Comparison of ENCODE assay signal across 23 cellular contexts in genomic region chr2:24840164-24840869, GRCh38. TPM values are rescaled to one million over a fixed set of nuclear protein-coding genes. Genes with fewer than 3 reads are reported as not detected.
DNase-seq lines count a peak whose midpoint lies in the region; ATAC-seq, FAIRE-seq and TF ChIP-seq lines count a peak whose summit lies in the region.
"Had no signal": no experiment of that assay in that cellular context is flagged by ENCODE, and none has a peak within 500 bp of the region (broad histone marks: within the 10 kb centered on the region; RNA-seq: fewer than 3 reads in every experiment).

No MANE protein-coding gene starts in this region.

- peak; percentile 8 for DNase-seq in left ventricle myocardium inferior
- no peak for DNase-seq in Right ventricle myocardium superior
- DNase-seq in H1 (ENCODE audit: low read depth in 1 of 2, low spot score in 2 of 2) = no peak
- DNase-seq in osteoblast (ENCODE audit: insufficient read length, low spot score, missing footprints) = peak; percentile 65
- DNase-seq in left lung = no peak
- DNase-seq: 8988T, ACHN, BE2C, DMS153, DND-41, Kasumi-1, NCI-H1105, NCI-H1436 treated with DMSO at 0.1 percent for 48 hours, NCI-H2029, NCI-H2227 treated with DMSO at 0.1 percent for 48 hours, NCI-H526 treated with DMSO at 0.1 percent for 48 hours, RPMI8226, SHP77 treated with DMSO at 0.1 percent for 48 hours had no signal

- no peak overlapping the region for H2AK5ac ChIP-seq in H1 (ENCODE audit: low read depth, low read length)

- no peak overlapping the region for H2BK5ac ChIP-seq in H1 (ENCODE audit: low read depth, low read length)

- no peak overlapping the region for H2BK15ac ChIP-seq in H1 (ENCODE audit: low read length)

- CTCF ChIA-PET in H1 (lab: Charles Lee; ENCODE audit: partially characterized antibody) = interaction anchor here (0.6 to 4.0 kb wide), 5 partner anchors 13 to 18 kb away, joined by 3 to 20 read pairs (median 3); no protein-coding TSS in a partner anchor

- no peak overlapping the region for H3K18ac ChIP-seq in H1 (ENCODE audit: extremely low read depth, low read length)

- H3K9me3 ChIP-seq in left ventricle myocardium inferior (replicated peaks) (no peaks in the 10 kb centered on the region), H1 (ENCODE audit: insufficient read depth in 2 of 2, low read depth in 1 of 2, low read length in 1 of 2) (no peaks in the 10 kb centered on the region), osteoblast (ENCODE audit: low read depth, low read length) (no peaks in the 10 kb centered on the region), left lung (no peaks in the 10 kb centered on the region)
- H3K9me3 ChIP-seq: BE2C had no signal

- no peak overlapping the region for H2BK12ac ChIP-seq in H1 (ENCODE audit: low read depth, low read length)

- H3K4me2 ChIP-seq in H1 (ENCODE audit: insufficient read depth in 1 of 2, low read depth in 2 of 2, low read length in 2 of 2) (no peak overlapping the region), osteoblast (ENCODE audit: insufficient read depth, low read length) (no peak overlapping the region)

- no peak overlapping the region for H3K4ac ChIP-seq in H1 (replicated peaks; ENCODE audit: insufficient read length, low read depth, low read length)

- no peak overlapping the region for H2AFZ ChIP-seq in H1 (ENCODE audit: low read length)
- no peak overlapping the region for H2AFZ ChIP-seq in osteoblast (ENCODE audit: low read length)

- H3K27ac ChIP-seq in left ventricle myocardium inferior (replicated peaks) = no peak overlapping the region
- H3K27ac ChIP-seq in H1 (ENCODE audit: low read depth, low read length) = no peak overlapping the region
- H3K27ac ChIP-seq in osteoblast (ENCODE audit: low read depth, low read length) = no peak overlapping the region
- H3K27ac ChIP-seq in left lung = no peak overlapping the region

- no peaks in the 10 kb centered on the region for H3K27me3 ChIP-seq in left ventricle myocardium inferior (ENCODE audit: low read depth)
- H3K27me3 ChIP-seq in H1 (replicated peaks in 1 of 4; ENCODE audit: control insufficient read depth in 3 of 4, extremely low read depth in 1 of 4, insufficient read depth in 3 of 4, low read length in 3 of 4) = no peaks in the 10 kb centered on the region
- H3K27me3 ChIP-seq in osteoblast (ENCODE audit: insufficient read depth, low read length) = no peaks in the 10 kb centered on the region
- no peaks in the 10 kb centered on the region for H3K27me3 ChIP-seq in left lung
- H3K27me3 ChIP-seq: BE2C had no signal

- H3K23ac ChIP-seq in H1 (ENCODE audit: insufficient read length) = no peak overlapping the region

- H3K4me3 ChIP-seq in left ventricle myocardium inferior (no peak overlapping the region), H1 (ENCODE audit: extremely low read depth in 1 of 4, insufficient read depth in 2 of 4, low read depth in 3 of 4, low read length in 4 of 4) (no peak overlapping the region), osteoblast (ENCODE audit: insufficient read depth, low read length) (no peak overlapping the region), left lung (no peak overlapping the region)
- H3K4me3 ChIP-seq: K562 had no signal

- H3K56ac ChIP-seq in H1 (replicated peaks; ENCODE audit: insufficient read length, low read depth, low read length) = no peak overlapping the region

- H3K4me1 ChIP-seq in left ventricle myocardium inferior (no peaks in the 10 kb centered on the region), H1 (replicated peaks in 1 of 4; ENCODE audit: control insufficient read depth in 3 of 4, insufficient read depth in 4 of 4, low read length in 3 of 4) (no peaks in the 10 kb centered on the region), osteoblast (ENCODE audit: insufficient read depth, low read length) (peaks cover 6% of the 10 kb centered on the region), left lung (no peaks in the 10 kb centered on the region)
- H3K4me1 ChIP-seq: BE2C had no signal

- no peak for TF ChIP-seq CTCF in left ventricle myocardium inferior (IDR thresholded peaks at IDR 0.05; ENCODE audit: borderline replicate concordance)
- no peak for TF ChIP-seq CTCF in H1 (IDR thresholded peaks at IDR 0.05; ENCODE audit: control extremely low read depth in 1 of 3, insufficient read depth in 1 of 3, low read depth in 1 of 3, low read length in 3 of 3)
- TF ChIP-seq CTCF in osteoblast (IDR thresholded peaks at IDR 0.05; ENCODE audit: extremely low read depth, low read depth, low read length) = no peak
- TF ChIP-seq CTCF in left lung (IDR thresholded peaks at IDR 0.05) = no peak

- POLR2A ChIA-PET in H1 (lab: Charles Lee; ENCODE audit: partially characterized antibody) = interaction anchor here (0.8 kb wide), 1 partner anchor 21 kb away, joined by 3 read pairs; no protein-coding TSS in a partner anchor

- H3K23me2 ChIP-seq in H1 (ENCODE audit: low read depth, low read length) = no peaks in the 10 kb centered on the region

- no peak for TF ChIP-seq EP300 in H1 (IDR thresholded peaks at IDR 0.05; ENCODE audit: borderline replicate concordance in 1 of 2, low read depth in 2 of 2, low read length in 2 of 2)

- H3K36me3 ChIP-seq in left ventricle myocardium inferior (peaks cover 9% of the 10 kb centered on the region), H1 (ENCODE audit: control insufficient read depth in 2 of 4, insufficient read depth in 4 of 4, low read length in 3 of 4) (peaks cover 0 to 3% (median 1%) of the 10 kb centered on the region in 4 experiments; a peak in 3 of 8 replicates), osteoblast (ENCODE audit: insufficient read depth, low read length) (no peaks in the 10 kb centered on the region), left lung (peaks cover 0 to 13% of the 10 kb centered on the region in 2 donors)

- H4K20me1 ChIP-seq in H1 (replicated peaks in 1 of 2; ENCODE audit: control insufficient read depth in 1 of 2, insufficient read depth in 2 of 2, low read length in 2 of 2) (peaks cover 0 to 1% of the 10 kb centered on the region in 2 experiments), osteoblast (ENCODE audit: insufficient read depth, low read length) (no peaks in the 10 kb centered on the region)

- no peak overlapping the region for H4K5ac ChIP-seq in H1 (ENCODE audit: insufficient read length, low read depth, low read length)

- no peak for TF ChIP-seq RAD21 in H1 (IDR thresholded peaks at IDR 0.05 in 1 of 2, conservative IDR thresholded peaks at IDR 0.05 in 1 of 2; ENCODE audit: low read depth in 2 of 2, low read length in 2 of 2)

- no peak for TF ChIP-seq POLR2A in H1 (IDR thresholded peaks at IDR 0.05; ENCODE audit: control extremely low read depth in 1 of 2, low read depth in 2 of 2, low read length in 2 of 2)

- H4K8ac ChIP-seq in H1 (ENCODE audit: extremely low read depth, insufficient read depth, low read length) = 0 out of 2 replicates have a peak overlapping the region, but pooled peaks have one; percentile 71

- no peak overlapping the region for H2BK120ac ChIP-seq in H1 (replicated peaks; ENCODE audit: low read depth, low read length)

- no peak overlapping the region for H4K91ac ChIP-seq in H1 (replicated peaks; ENCODE audit: insufficient read length, low read length)

- H3K79me1 ChIP-seq in H1 (ENCODE audit: low read depth, low read length) = no peaks in the 10 kb centered on the region; the same call in 1 of the 2 replicates

- ATAC-seq in Right ventricle myocardium superior (ENCODE audit: poor library complexity) (no peak), HG03442 (IDR thresholded peaks at IDR 0.05; ENCODE audit: unreplicated experiment) (no peak), left lung (no peak), HG02938 (IDR thresholded peaks at IDR 0.05; ENCODE audit: unreplicated experiment) (no peak)
- ATAC-seq: K562 had no signal

- H3K79me2 ChIP-seq in H1 (ENCODE audit: control insufficient read depth in 1 of 2, insufficient read depth in 2 of 2, low read length in 2 of 2) (no peaks in the 10 kb centered on the region; a peak in 1 of 4 replicates), osteoblast (ENCODE audit: insufficient read depth, low read length) (no peaks in the 10 kb centered on the region)

- no peak for FAIRE-seq in H1 (lab: Jason Lieb, UNC)
- FAIRE-seq: GM19239, H54, K562 had no signal

- 90% methylated on average over 17 of the region's 17 CpGs; no CpG with 5 or more reads in 1 of the 2 experiments for WGBS in H1 (ENCODE audit: extremely low coverage in 1 of 2, insufficient coverage in 1 of 2, insufficient read length in 1 of 2, insufficient replicate concordance in 2 of 2, low coverage in 1 of 2, low lambda C conversion rate in 2 of 2, missing lambda C conversion rate in 1 of 2), 2 experiments

- intact Hi-C loops in left ventricle myocardium inferior (cut with micrococcal nuclease) (no loop called here), Right ventricle myocardium superior (cut with DNase I) (no loop called here), left lung (cut with DNase I) (no loop called here)

- no peak overlapping the region for H2BK20ac ChIP-seq in H1 (ENCODE audit: low read length)

- no peak overlapping the region for H3K9ac ChIP-seq in H1 (replicated peaks in 1 of 4; ENCODE audit: extremely low read depth in 1 of 4, low read depth in 3 of 4, low read length in 3 of 4)

- no peak overlapping the region for H3K14ac ChIP-seq in H1 (ENCODE audit: insufficient read length)

RNA-seq across cellular contexts. Expression of gene CENPO, which starts 47.1 kb away (rescaled TPM):
- total RNA-seq in left ventricle myocardium inferior (2.2 TPM), Right ventricle myocardium superior (2.2 TPM), osteoblast (8.0 and 9.1 TPM in 2 replicates), left lung (10 to 100 TPM in 1 of 2 donors, 1 to 10 TPM in 1; 9.9 to 10.6 TPM)
- 46.3 and 47.0 TPM in 2 replicates for total RNA-seq in H1 (2021; fragmentation: NEBNext Ultra II Directional; extraction: Animal tissue kit (Norgen Biotek cat#: 25700))
- polyA plus RNA-seq in H1 (2011; rRNA removed) = 34.4 and 36.1 TPM in 2 replicates
- polyA plus RNA-seq in H1 (2011; cell fraction: cytosol; rRNA removed) = 40.9 TPM
- polyA plus RNA-seq in H1 (2011; cell fraction: nucleus; rRNA removed) = 61.8 TPM
- polyA plus RNA-seq in H1 (2012, experiment 1 of 2) = 34.0 to 45.9 TPM (median 38.7 TPM) in 4 replicates
- 25.7 TPM for polyA plus RNA-seq in H1 (2012, experiment 2 of 2)
- 24.5 TPM for polyA plus RNA-seq in H1 (2013, experiment 1 of 2)
- polyA plus RNA-seq in H1 (2013, experiment 2 of 2) = 24.1 TPM
- 82.8 and 83.4 TPM in 2 replicates for polyA minus RNA-seq in H1 (2011; rRNA and poly(A)+ RNA removed)
- 34.1 TPM for polyA minus RNA-seq in H1 (2011; cell fraction: cytosol; rRNA and poly(A)+ RNA removed)
- 86.2 TPM for polyA minus RNA-seq in H1 (2011; cell fraction: nucleus; rRNA and poly(A)+ RNA removed)

RNA-seq across cellular contexts. Expression of gene PTRHD1, which starts 47.1 kb away (rescaled TPM):
- total RNA-seq in left ventricle myocardium inferior (24.3 TPM), Right ventricle myocardium superior (31.4 TPM), osteoblast (21.5 and 25.0 TPM in 2 replicates), left lung (10 to 100 TPM; 31.3 to 45.0 TPM)
- total RNA-seq in H1 (2021; fragmentation: NEBNext Ultra II Directional; extraction: Animal tissue kit (Norgen Biotek cat#: 25700)) = 46.2 and 48.6 TPM in 2 replicates
- polyA plus RNA-seq in H1 (2011; rRNA removed) = 91.9 and 101 TPM in 2 replicates
- 80.9 TPM for polyA plus RNA-seq in H1 (2011; cell fraction: cytosol; rRNA removed)
- 58.7 TPM for polyA plus RNA-seq in H1 (2011; cell fraction: nucleus; rRNA removed)
- polyA plus RNA-seq in H1 (2012, experiment 1 of 2) = 72.5 to 81.1 TPM (median 75.3 TPM) in 4 replicates
- polyA plus RNA-seq in H1 (2012, experiment 2 of 2) = 52.9 TPM
- polyA plus RNA-seq in H1 (2013, experiment 1 of 2) = 89.7 TPM
- 84.1 TPM for polyA plus RNA-seq in H1 (2013, experiment 2 of 2)
- 18.9 and 21.6 TPM in 2 replicates for polyA minus RNA-seq in H1 (2011; rRNA and poly(A)+ RNA removed)
- polyA minus RNA-seq in H1 (2011; cell fraction: cytosol; rRNA and poly(A)+ RNA removed) = 12.1 TPM
- polyA minus RNA-seq in H1 (2011; cell fraction: nucleus; rRNA and poly(A)+ RNA removed) = 22.8 TPM

Comparison
In these comparisons a context has a peak if more than half of its experiments do, and no peak if none do; other contexts are left out.
1. DNase-seq: peak in left ventricle myocardium inferior (single experiment) and osteoblast (single experiment); none in Right ventricle myocardium superior (single experiment), H1 (0 of 2) and left lung (0 of 2).